ENCODE assay signal across 2 cellular contexts in genomic region chr9:133529874-133530273, GRCh38.
TF ChIP-seq lines count a peak whose summit lies in the region.

No MANE protein-coding gene starts in this region.

TF ChIP-seq in IMR-90, 13 proteins besides CTCF, POLR2A, EP300 and RAD21:
- TF ChIP-seq ELK1 (IDR thresholded peaks at IDR 0.05; ENCODE audit: borderline replicate concordance, low read depth, low read length) (no peak), MAFK (IDR thresholded peaks at IDR 0.05; ENCODE audit: low read depth, low read length) (no peak), CEBPB (IDR thresholded peaks at IDR 0.05; ENCODE audit: low read depth, low read length) (no peak), RFX5 (IDR thresholded peaks at IDR 0.05; ENCODE audit: low read depth, low read length) (no peak)

TF ChIP-seq in K562, 482 proteins besides CTCF, POLR2A, EP300 and RAD21:
- TF ChIP-seq ARID1B (IDR thresholded peaks at IDR 0.05) = no peak
- peak; percentile 96 for TF ChIP-seq ZNF263 (CRISPR knock-in tag; IDR thresholded peaks at IDR 0.05; ENCODE audit: borderline replicate concordance)
TF ChIP-seq in K562: peak in this region for 1.
